Comparison of ENCODE assay signal across 1 cellular context in the genomic region with DNA sequence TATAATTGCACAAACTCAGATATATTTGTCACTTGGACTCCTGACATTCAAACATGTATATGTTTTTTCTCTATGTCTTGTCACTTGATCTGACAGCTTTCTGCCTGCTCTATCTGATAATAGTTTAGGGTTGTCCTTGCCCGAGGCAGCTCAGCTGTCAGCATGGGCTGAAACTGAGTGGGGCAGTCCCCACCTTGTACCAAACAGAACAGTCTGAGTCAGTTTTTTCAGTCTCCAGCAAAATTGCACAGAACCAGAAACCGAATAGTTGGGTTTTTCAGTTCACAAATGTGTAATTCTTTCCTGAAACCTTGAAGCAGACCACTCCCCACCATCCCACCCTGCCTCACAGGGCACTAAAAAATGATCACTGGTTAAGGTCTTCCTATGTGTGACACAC.
A peak's percentile ranks its signal among the peaks of the same experiment; 100 is the strongest.
TF ChIP-seq lines count a peak whose summit lies in the region.

No MANE protein-coding gene starts in this region.

TF ChIP-seq in GM12878, 131 proteins besides CTCF, POLR2A, EP300 and RAD21 (continued from another document and continues in another):
- TF ChIP-seq, protein P1, sequence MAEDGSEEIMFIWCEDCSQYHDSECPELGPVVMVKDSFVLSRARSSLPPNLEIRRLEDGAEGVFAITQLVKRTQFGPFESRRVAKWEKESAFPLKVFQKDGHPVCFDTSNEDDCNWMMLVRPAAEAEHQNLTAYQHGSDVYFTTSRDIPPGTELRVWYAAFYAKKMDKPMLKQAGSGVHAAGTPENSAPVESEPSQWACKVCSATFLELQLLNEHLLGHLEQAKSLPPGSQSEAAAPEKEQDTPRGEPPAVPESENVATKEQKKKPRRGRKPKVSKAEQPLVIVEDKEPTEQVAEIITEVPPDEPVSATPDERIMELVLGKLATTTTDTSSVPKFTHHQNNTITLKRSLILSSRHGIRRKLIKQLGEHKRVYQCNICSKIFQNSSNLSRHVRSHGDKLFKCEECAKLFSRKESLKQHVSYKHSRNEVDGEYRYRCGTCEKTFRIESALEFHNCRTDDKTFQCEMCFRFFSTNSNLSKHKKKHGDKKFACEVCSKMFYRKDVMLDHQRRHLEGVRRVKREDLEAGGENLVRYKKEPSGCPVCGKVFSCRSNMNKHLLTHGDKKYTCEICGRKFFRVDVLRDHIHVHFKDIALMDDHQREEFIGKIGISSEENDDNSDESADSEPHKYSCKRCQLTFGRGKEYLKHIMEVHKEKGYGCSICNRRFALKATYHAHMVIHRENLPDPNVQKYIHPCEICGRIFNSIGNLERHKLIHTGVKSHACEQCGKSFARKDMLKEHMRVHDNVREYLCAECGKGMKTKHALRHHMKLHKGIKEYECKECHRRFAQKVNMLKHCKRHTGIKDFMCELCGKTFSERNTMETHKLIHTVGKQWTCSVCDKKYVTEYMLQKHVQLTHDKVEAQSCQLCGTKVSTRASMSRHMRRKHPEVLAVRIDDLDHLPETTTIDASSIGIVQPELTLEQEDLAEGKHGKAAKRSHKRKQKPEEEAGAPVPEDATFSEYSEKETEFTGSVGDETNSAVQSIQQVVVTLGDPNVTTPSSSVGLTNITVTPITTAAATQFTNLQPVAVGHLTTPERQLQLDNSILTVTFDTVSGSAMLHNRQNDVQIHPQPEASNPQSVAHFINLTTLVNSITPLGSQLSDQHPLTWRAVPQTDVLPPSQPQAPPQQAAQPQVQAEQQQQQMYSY (CRISPR knock-in tag; IDR thresholded peaks at IDR 0.05): no peak
- TF ChIP-seq, protein P2, sequence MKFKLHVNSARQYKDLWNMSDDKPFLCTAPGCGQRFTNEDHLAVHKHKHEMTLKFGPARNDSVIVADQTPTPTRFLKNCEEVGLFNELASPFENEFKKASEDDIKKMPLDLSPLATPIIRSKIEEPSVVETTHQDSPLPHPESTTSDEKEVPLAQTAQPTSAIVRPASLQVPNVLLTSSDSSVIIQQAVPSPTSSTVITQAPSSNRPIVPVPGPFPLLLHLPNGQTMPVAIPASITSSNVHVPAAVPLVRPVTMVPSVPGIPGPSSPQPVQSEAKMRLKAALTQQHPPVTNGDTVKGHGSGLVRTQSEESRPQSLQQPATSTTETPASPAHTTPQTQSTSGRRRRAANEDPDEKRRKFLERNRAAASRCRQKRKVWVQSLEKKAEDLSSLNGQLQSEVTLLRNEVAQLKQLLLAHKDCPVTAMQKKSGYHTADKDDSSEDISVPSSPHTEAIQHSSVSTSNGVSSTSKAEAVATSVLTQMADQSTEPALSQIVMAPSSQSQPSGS (IDR thresholded peaks at IDR 0.05; ENCODE audit: low read length): peak; percentile 83
- no peak for TF ChIP-seq RCOR1 (conservative IDR thresholded peaks at IDR 0.05; ENCODE audit: low read depth, low read length)
- TF ChIP-seq, protein P3, sequence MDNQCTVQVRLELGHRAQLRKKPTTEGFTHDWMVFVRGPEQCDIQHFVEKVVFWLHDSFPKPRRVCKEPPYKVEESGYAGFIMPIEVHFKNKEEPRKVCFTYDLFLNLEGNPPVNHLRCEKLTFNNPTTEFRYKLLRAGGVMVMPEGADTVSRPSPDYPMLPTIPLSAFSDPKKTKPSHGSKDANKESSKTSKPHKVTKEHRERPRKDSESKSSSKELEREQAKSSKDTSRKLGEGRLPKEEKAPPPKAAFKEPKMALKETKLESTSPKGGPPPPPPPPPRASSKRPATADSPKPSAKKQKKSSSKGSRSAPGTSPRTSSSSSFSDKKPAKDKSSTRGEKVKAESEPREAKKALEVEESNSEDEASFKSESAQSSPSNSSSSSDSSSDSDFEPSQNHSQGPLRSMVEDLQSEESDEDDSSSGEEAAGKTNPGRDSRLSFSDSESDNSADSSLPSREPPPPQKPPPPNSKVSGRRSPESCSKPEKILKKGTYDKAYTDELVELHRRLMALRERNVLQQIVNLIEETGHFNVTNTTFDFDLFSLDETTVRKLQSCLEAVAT (IDR thresholded peaks at IDR 0.05): no peak
- no peak for TF ChIP-seq BRCA1 (IDR thresholded peaks at IDR 0.05; ENCODE audit: low read depth, low read length)
- TF ChIP-seq, protein P4, sequence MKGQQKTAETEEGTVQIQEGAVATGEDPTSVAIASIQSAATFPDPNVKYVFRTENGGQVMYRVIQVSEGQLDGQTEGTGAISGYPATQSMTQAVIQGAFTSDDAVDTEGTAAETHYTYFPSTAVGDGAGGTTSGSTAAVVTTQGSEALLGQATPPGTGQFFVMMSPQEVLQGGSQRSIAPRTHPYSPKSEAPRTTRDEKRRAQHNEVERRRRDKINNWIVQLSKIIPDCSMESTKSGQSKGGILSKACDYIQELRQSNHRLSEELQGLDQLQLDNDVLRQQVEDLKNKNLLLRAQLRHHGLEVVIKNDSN (IDR thresholded peaks at IDR 0.05; ENCODE audit: borderline replicate concordance, extremely low read length, insufficient read depth, low read depth, low read length): no peak
- peak; percentile 82 for TF ChIP-seq BCL11A (IDR thresholded peaks at IDR 0.05; ENCODE audit: low read depth, low read length)
- no peak for TF ChIP-seq POU2F2 (IDR thresholded peaks at IDR 0.05; ENCODE audit: borderline replicate concordance, low read depth, low read length)
- TF ChIP-seq CREM (IDR thresholded peaks at IDR 0.05; ENCODE audit: low read depth): peak; percentile 82
- TF ChIP-seq STAT1 (conservative IDR thresholded peaks at IDR 0.05): no peak
- TF ChIP-seq PML (IDR thresholded peaks at IDR 0.05; ENCODE audit: low read length): peak; percentile 45; the same call in 1 of the 2 replicates
- peak; percentile 90 for TF ChIP-seq EED (IDR thresholded peaks at IDR 0.05; ENCODE audit: low read depth)
- no peak for TF ChIP-seq RAD51 (IDR thresholded peaks at IDR 0.05)
- TF ChIP-seq, protein P5, sequence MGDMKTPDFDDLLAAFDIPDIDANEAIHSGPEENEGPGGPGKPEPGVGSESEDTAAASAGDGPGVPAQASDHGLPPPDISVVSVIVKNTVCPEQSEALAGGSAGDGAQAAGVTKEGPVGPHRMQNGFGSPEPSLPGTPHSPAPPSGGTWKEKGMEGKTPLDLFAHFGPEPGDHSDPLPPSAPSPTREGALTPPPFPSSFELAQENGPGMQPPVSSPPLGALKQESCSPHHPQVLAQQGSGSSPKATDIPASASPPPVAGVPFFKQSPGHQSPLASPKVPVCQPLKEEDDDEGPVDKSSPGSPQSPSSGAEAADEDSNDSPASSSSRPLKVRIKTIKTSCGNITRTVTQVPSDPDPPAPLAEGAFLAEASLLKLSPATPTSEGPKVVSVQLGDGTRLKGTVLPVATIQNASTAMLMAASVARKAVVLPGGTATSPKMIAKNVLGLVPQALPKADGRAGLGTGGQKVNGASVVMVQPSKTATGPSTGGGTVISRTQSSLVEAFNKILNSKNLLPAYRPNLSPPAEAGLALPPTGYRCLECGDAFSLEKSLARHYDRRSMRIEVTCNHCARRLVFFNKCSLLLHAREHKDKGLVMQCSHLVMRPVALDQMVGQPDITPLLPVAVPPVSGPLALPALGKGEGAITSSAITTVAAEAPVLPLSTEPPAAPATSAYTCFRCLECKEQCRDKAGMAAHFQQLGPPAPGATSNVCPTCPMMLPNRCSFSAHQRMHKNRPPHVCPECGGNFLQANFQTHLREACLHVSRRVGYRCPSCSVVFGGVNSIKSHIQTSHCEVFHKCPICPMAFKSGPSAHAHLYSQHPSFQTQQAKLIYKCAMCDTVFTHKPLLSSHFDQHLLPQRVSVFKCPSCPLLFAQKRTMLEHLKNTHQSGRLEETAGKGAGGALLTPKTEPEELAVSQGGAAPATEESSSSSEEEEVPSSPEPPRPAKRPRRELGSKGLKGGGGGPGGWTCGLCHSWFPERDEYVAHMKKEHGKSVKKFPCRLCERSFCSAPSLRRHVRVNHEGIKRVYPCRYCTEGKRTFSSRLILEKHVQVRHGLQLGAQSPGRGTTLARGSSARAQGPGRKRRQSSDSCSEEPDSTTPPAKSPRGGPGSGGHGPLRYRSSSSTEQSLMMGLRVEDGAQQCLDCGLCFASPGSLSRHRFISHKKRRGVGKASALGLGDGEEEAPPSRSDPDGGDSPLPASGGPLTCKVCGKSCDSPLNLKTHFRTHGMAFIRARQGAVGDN (IDR thresholded peaks at IDR 0.05): no peak
- TF ChIP-seq ASH2L (IDR thresholded peaks at IDR 0.05; ENCODE audit: borderline replicate concordance, low read depth): no peak
- no peak for TF ChIP-seq SIN3A (IDR thresholded peaks at IDR 0.05; ENCODE audit: low read depth, low read length)
- no peak for TF ChIP-seq NFXL1 (IDR thresholded peaks at IDR 0.05; ENCODE audit: borderline replicate concordance)
- no peak for TF ChIP-seq NRF1 (conservative IDR thresholded peaks at IDR 0.05; ENCODE audit: low read depth, low read length)
- TF ChIP-seq, protein P6, sequence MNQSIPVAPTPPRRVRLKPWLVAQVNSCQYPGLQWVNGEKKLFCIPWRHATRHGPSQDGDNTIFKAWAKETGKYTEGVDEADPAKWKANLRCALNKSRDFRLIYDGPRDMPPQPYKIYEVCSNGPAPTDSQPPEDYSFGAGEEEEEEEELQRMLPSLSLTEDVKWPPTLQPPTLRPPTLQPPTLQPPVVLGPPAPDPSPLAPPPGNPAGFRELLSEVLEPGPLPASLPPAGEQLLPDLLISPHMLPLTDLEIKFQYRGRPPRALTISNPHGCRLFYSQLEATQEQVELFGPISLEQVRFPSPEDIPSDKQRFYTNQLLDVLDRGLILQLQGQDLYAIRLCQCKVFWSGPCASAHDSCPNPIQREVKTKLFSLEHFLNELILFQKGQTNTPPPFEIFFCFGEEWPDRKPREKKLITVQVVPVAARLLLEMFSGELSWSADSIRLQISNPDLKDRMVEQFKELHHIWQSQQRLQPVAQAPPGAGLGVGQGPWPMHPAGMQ (IDR thresholded peaks at IDR 0.05; ENCODE audit: borderline replicate concordance): no peak
- TF ChIP-seq SIX5 (IDR thresholded peaks at IDR 0.05; ENCODE audit: low read depth, low read length, severe bottlenecking): no peak
- TF ChIP-seq, protein P7, sequence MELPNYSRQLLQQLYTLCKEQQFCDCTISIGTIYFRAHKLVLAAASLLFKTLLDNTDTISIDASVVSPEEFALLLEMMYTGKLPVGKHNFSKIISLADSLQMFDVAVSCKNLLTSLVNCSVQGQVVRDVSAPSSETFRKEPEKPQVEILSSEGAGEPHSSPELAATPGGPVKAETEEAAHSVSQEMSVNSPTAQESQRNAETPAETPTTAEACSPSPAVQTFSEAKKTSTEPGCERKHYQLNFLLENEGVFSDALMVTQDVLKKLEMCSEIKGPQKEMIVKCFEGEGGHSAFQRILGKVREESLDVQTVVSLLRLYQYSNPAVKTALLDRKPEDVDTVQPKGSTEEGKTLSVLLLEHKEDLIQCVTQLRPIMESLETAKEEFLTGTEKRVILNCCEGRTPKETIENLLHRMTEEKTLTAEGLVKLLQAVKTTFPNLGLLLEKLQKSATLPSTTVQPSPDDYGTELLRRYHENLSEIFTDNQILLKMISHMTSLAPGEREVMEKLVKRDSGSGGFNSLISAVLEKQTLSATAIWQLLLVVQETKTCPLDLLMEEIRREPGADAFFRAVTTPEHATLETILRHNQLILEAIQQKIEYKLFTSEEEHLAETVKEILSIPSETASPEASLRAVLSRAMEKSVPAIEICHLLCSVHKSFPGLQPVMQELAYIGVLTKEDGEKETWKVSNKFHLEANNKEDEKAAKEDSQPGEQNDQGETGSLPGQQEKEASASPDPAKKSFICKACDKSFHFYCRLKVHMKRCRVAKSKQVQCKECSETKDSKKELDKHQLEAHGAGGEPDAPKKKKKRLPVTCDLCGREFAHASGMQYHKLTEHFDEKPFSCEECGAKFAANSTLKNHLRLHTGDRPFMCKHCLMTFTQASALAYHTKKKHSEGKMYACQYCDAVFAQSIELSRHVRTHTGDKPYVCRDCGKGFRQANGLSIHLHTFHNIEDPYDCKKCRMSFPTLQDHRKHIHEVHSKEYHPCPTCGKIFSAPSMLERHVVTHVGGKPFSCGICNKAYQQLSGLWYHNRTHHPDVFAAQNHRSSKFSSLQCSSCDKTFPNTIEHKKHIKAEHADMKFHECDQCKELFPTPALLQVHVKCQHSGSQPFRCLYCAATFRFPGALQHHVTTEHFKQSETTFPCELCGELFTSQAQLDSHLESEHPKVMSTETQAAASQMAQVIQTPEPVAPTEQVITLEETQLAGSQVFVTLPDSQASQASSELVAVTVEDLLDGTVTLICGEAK (IDR thresholded peaks at IDR 0.05; ENCODE audit: borderline replicate concordance): no peak
- 0 out of 2 replicates have a peak, but pooled peaks have one; percentile 18 for TF ChIP-seq MEF2A (IDR thresholded peaks at IDR 0.05; ENCODE audit: insufficient read depth, low read depth, low read length)
- TF ChIP-seq, protein P8, sequence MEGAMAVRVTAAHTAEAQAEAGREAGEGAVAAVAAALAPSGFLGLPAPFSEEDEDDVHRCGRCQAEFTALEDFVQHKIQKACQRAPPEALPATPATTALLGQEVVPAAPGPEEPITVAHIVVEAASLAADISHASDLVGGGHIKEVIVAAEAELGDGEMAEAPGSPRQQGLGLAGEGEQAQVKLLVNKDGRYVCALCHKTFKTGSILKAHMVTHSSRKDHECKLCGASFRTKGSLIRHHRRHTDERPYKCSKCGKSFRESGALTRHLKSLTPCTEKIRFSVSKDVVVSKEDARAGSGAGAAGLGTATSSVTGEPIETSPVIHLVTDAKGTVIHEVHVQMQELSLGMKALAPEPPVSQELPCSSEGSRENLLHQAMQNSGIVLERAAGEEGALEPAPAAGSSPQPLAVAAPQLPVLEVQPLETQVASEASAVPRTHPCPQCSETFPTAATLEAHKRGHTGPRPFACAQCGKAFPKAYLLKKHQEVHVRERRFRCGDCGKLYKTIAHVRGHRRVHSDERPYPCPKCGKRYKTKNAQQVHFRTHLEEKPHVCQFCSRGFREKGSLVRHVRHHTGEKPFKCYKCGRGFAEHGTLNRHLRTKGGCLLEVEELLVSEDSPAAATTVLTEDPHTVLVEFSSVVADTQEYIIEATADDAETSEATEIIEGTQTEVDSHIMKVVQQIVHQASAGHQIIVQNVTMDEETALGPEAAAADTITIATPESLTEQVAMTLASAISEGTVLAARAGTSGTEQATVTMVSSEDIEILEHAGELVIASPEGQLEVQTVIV (IDR thresholded peaks at IDR 0.05; ENCODE audit: borderline replicate concordance, partially characterized antibody): no peak
- no peak for TF ChIP-seq LARP7 (IDR thresholded peaks at IDR 0.05)
- peak; percentile 93 for TF ChIP-seq MTA3 (IDR thresholded peaks at IDR 0.05; ENCODE audit: borderline replicate concordance, low read length)
- no peak for TF ChIP-seq ESRRA (IDR thresholded peaks at IDR 0.05; ENCODE audit: low read length)
- no peak for TF ChIP-seq TARDBP (IDR thresholded peaks at IDR 0.05; ENCODE audit: borderline replicate concordance)
- TF ChIP-seq CBX3 (IDR thresholded peaks at IDR 0.05; ENCODE audit: borderline replicate concordance, low read depth): no peak
- no peak for TF ChIP-seq HCFC1 (IDR thresholded peaks at IDR 0.05; ENCODE audit: low read length)
- TF ChIP-seq NFYA (IDR thresholded peaks at IDR 0.05; ENCODE audit: borderline replicate concordance, low read depth, low read length): no peak
- TF ChIP-seq TAF1 (IDR thresholded peaks at IDR 0.05; ENCODE audit: borderline replicate concordance, low read depth, low read length): no peak
- TF ChIP-seq IKZF2 (IDR thresholded peaks at IDR 0.05): peak; percentile 77 to 84
- no peak for TF ChIP-seq HDAC6 (IDR thresholded peaks at IDR 0.05; ENCODE audit: unreplicated experiment)
- TF ChIP-seq, protein P9, sequence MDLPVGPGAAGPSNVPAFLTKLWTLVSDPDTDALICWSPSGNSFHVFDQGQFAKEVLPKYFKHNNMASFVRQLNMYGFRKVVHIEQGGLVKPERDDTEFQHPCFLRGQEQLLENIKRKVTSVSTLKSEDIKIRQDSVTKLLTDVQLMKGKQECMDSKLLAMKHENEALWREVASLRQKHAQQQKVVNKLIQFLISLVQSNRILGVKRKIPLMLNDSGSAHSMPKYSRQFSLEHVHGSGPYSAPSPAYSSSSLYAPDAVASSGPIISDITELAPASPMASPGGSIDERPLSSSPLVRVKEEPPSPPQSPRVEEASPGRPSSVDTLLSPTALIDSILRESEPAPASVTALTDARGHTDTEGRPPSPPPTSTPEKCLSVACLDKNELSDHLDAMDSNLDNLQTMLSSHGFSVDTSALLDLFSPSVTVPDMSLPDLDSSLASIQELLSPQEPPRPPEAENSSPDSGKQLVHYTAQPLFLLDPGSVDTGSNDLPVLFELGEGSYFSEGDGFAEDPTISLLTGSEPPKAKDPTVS (IDR thresholded peaks at IDR 0.05; ENCODE audit: low read depth, low read length): no peak
- no peak for TF ChIP-seq POLR2AphosphoS5 (IDR thresholded peaks at IDR 0.05; ENCODE audit: low read length)
- no peak for TF ChIP-seq SMC3 (IDR thresholded peaks at IDR 0.05; ENCODE audit: borderline replicate concordance, low read length)
